ENCODE assay signal across 21 cellular contexts in the genomic region with DNA sequence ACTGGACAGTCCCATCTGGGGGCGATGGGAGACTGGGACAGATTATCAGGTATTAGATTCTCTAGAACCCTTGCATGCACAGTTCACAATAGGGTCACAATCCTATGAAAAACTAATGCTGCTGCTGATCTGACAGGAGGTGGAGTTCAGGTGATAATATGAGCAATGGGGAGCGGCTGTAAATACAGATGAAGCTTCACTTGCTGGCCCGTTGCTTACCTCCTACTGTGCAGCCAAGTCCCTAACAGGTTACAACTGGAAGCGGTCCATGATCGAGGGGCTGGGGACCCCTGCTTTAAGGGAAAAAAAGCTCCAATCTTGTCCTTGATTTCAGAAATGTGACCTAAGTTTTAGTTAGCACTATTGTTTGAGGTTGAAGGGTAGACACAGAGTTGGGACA.
DNase-seq lines count a peak whose midpoint lies in the region; ATAC-seq, FAIRE-seq and TF ChIP-seq lines count a peak whose summit lies in the region.
"Had no signal": no experiment of that assay in that cellular context is flagged by ENCODE, and none has a peak within 500 bp of the region (broad histone marks: within the 10 kb centered on the region; RNA-seq: fewer than 3 reads in every experiment).

No MANE protein-coding gene starts in this region.

- no peak for ATAC-seq in GM12878
- ATAC-seq: A549; CD8-positive, alpha-beta T cell had no signal

- in situ Hi-C loops in GM12878 (cut with MboI), result no loop called here

- no peaks in the 10 kb centered on the region for H3K27me3 Mint-ChIP-seq in osteocyte (ENCODE audit: unreplicated experiment)
- H3K27me3 Mint-ChIP-seq: B cell had no signal

- 37% methylated on average over 5 of the region's 5 CpGs for WGBS in GM12878 (ENCODE audit: insufficient coverage, insufficient replicate concordance, low lambda C conversion rate, missing lambda C conversion rate)

- CTCF ChIA-PET in HEK293 (lab: Yijun Ruan, JAX), result no interaction called here
- CTCF ChIA-PET in GM12878 (lab: Yijun Ruan, JAX), result no interaction called here

- H3K4me2 ChIP-seq in GM12878 (ENCODE audit: control insufficient read depth, insufficient read depth), result no peak overlapping the region
- H3K4me2 ChIP-seq: A549; BLaER1 treated with 17β-estradiol and CSF1 and Interleukin-3, amounts not matched to agents 10 nM and 100 nM had no signal

- H3K4me1 ChIP-seq in HEK293 (ENCODE audit: control insufficient read depth, insufficient read depth, low read length) (peaks cover 3% of the 10 kb centered on the region; the same call in 1 of the 2 replicates), GM12878 (ENCODE audit: control insufficient read depth, insufficient read depth, low read length) (0 out of 2 replicates have a peak, but pooled peaks cover 3% of the 10 kb centered on the region)
- H3K4me1 ChIP-seq: BLaER1 treated with 17β-estradiol and CSF1 and Interleukin-3, amounts not matched to agents 10 nM and 100 nM; Caco-2 had no signal

- H3K9ac ChIP-seq in GM12878 (ENCODE audit: control insufficient read depth, insufficient read depth, low read length), result no peak overlapping the region
- H3K9ac ChIP-seq: BLaER1 treated with 17β-estradiol and CSF1 and Interleukin-3, amounts not matched to agents 10 nM and 100 nM had no signal

- TF ChIP-seq CTCF in HEK293 (tag by site-specific recombination; IDR thresholded peaks at IDR 0.05), result no peak
- no peak for TF ChIP-seq CTCF in GM12878 (IDR thresholded peaks at IDR 0.05 in 2 of 3, conservative IDR thresholded peaks at IDR 0.05 in 1 of 3; ENCODE audit: control insufficient read depth in 2 of 3, extremely low read depth in 1 of 3, insufficient read depth in 1 of 3, low read depth in 3 of 3, low read length in 3 of 3)
- no peak for TF ChIP-seq CTCF in osteocyte (IDR thresholded peaks at IDR 0.05)

- intact Hi-C loops in GM12878 (cut with micrococcal nuclease; ENCODE audit: unreplicated experiment), result no loop called here

- H3K4me1 Mint-ChIP-seq in osteocyte (ENCODE audit: unreplicated experiment), result peaks cover 20% of the 10 kb centered on the region
- H3K4me1 Mint-ChIP-seq: B cell had no signal

- RAD21 ChIA-PET in GM12878 (lab: Charles Lee; ENCODE audit: unreplicated experiment), result no interaction called here

- no peak for FAIRE-seq in GM12878 (lab: Jason Lieb, UNC)
- FAIRE-seq: A549, D721Med, G401.6, GM12892, GM18507 had no signal

- H3K36me3 ChIP-seq in HEK293 (ENCODE audit: control insufficient read depth in 2 of 2, insufficient read depth in 1 of 2, low read length in 2 of 2) (no peaks in the 10 kb centered on the region), GM12878 (ENCODE audit: control insufficient read depth in 2 of 2, insufficient read depth in 2 of 2, low read length in 1 of 2) (no peaks in the 10 kb centered on the region)
- H3K36me3 ChIP-seq: BLaER1 treated with 17β-estradiol and CSF1 and Interleukin-3, amounts not matched to agents 10 nM and 100 nM had no signal

- H3K4me3 ChIP-seq in HEK293 (ENCODE audit: low read depth, low read length) (no peak overlapping the region), GM12878 (no peak overlapping the region)
- H3K4me3 ChIP-seq: A549; BLaER1 treated with 17β-estradiol and CSF1 and Interleukin-3, amounts not matched to agents 10 nM and 100 nM had no signal

- SMC1A ChIA-PET in GM12878 (lab: Charles Lee; ENCODE audit: uncharacterized antibody, unreplicated experiment), result no interaction called here

- H3K27ac Mint-ChIP-seq in osteocyte (ENCODE audit: unreplicated experiment), result peak overlapping the region; percentile 28
- H3K27ac Mint-ChIP-seq: B cell; CD4-positive, alpha-beta T cell; CD8-positive, alpha-beta T cell had no signal

- BruUV-seq in GM12878 (replicated peaks; lab: Mats Ljungman, UMichigan), result no TSS peak

- POLR2A ChIA-PET in HEK293 (lab: Yijun Ruan, JAX), result no interaction called here
- POLR2A ChIA-PET in GM12878 (lab: Charles Lee), result no interaction called here

- no peaks in the 10 kb centered on the region for H3K79me2 ChIP-seq in GM12878 (ENCODE audit: control insufficient read depth, insufficient read depth, low read length)

- no peaks in the 10 kb centered on the region for H3K9me3 ChIP-seq in HEK293 (ENCODE audit: control insufficient read depth, insufficient read depth, low read depth, low read length)
- H3K9me3 ChIP-seq in GM12878 (replicated peaks; ENCODE audit: control insufficient read depth, insufficient read depth, low read length), result no peaks in the 10 kb centered on the region
- H3K9me3 ChIP-seq: A549, Caco-2 had no signal

- no peak overlapping the region for H3K27ac ChIP-seq in HEK293 (ENCODE audit: extremely low read depth, low read depth, low read length)
- H3K27ac ChIP-seq in GM12878 (ENCODE audit: control insufficient read depth, insufficient read depth), result no peak overlapping the region
- H3K27ac ChIP-seq: 22Rv1; BLaER1 treated with 17β-estradiol and CSF1 and Interleukin-3, amounts not matched to agents 10 nM and 100 nM; C4-2B had no signal

- no peaks in the 10 kb centered on the region for H3K9me3 Mint-ChIP-seq in osteocyte (ENCODE audit: unreplicated experiment)
- H3K9me3 Mint-ChIP-seq: CD4-positive, alpha-beta T cell; CD8-positive, alpha-beta T cell had no signal

- peak overlapping the region; percentile 10; the same call in 1 of the 2 replicates for H2AFZ ChIP-seq in GM12878 (ENCODE audit: control insufficient read depth, low read depth, low read length)

- H3K4me3 Mint-ChIP-seq in osteocyte (ENCODE audit: unreplicated experiment), result no peak overlapping the region
- H3K4me3 Mint-ChIP-seq: B cell; CD4-positive, alpha-beta T cell; CD8-positive, alpha-beta T cell had no signal

- no peaks in the 10 kb centered on the region for H3K27me3 ChIP-seq in GM12878 (replicated peaks in 1 of 2; ENCODE audit: control insufficient read depth in 2 of 2, insufficient read depth in 2 of 2, low read length in 1 of 2)
- H3K27me3 ChIP-seq: BLaER1 treated with 17β-estradiol and CSF1 and Interleukin-3, amounts not matched to agents 10 nM and 100 nM had no signal

- TF ChIP-seq POLR2A in GM12878 (IDR thresholded peaks at IDR 0.05; ENCODE audit: low read depth, low read length), result no peak

- H3K36me3 Mint-ChIP-seq in osteocyte (ENCODE audit: unreplicated experiment), result no peaks in the 10 kb centered on the region
- H3K36me3 Mint-ChIP-seq: CD8-positive, alpha-beta T cell had no signal

- no peak for DNase-seq in GM12878 (ENCODE audit: low read depth, low spot score)
- no peak for DNase-seq in osteocyte (ENCODE audit: extremely low spot score, unreplicated experiment)
- no peak for DNase-seq in NCI-H2227 (lab: John Stamatoyannopoulos, UW; ENCODE audit: unreplicated experiment)
- no peak for DNase-seq in activated CD8-positive, alpha-beta memory T cell treated with anti-CD3 and anti-CD28 coated beads, Interleukin-2, amount 50 U/mL, for 48 hours
- DNase-seq: AML-193; Caco-2; Calu3; CD4-positive, alpha-beta T cell; CD8-positive, alpha-beta T cell; DMS79 treated with DMSO at 0.1 percent for 48 hours; GF-D8 had no signal

- TF ChIP-seq RAD21 in GM12878 (IDR thresholded peaks at IDR 0.05; ENCODE audit: insufficient read depth, low read depth, low read length), result no peak

- no peak for TF ChIP-seq EP300 in GM12878 (IDR thresholded peaks at IDR 0.05; ENCODE audit: borderline replicate concordance in 1 of 2, control insufficient read depth in 1 of 2, low read depth in 2 of 2, low read length in 2 of 2)

- H4K20me1 ChIP-seq in GM12878 (ENCODE audit: control insufficient read depth, insufficient read depth), result no peaks in the 10 kb centered on the region
- H4K20me1 ChIP-seq: BLaER1 treated with 17β-estradiol and CSF1 and Interleukin-3, amounts not matched to agents 10 nM and 100 nM had no signal

TF ChIP-seq in HEK293, 187 proteins besides CTCF, POLR2A, EP300 and RAD21 (continues in another document):
- TF ChIP-seq ZNF549 (tag by site-specific recombination; IDR thresholded peaks at IDR 0.05), result peak; percentile 68
- TF ChIP-seq ZNF610 (tag by site-specific recombination; IDR thresholded peaks at IDR 0.05; ENCODE audit: borderline replicate concordance), result peak; percentile 99

TF ChIP-seq in GM12878, 131 proteins besides CTCF, POLR2A, EP300 and RAD21:
- TF ChIP-seq ZZZ3 (IDR thresholded peaks at IDR 0.05; ENCODE audit: control insufficient read depth, insufficient read length, low read depth), result no peak
- no peak for TF ChIP-seq PAX5 (IDR thresholded peaks at IDR 0.05; ENCODE audit: borderline replicate concordance, low read depth, low read length)
- no peak for TF ChIP-seq RAD51 (IDR thresholded peaks at IDR 0.05)
- TF ChIP-seq MYC (IDR thresholded peaks at IDR 0.05; ENCODE audit: insufficient read depth, insufficient read length, insufficient replicate concordance, low read length, severe bottlenecking), result no peak
- TF ChIP-seq SREBF2 (IDR thresholded peaks at IDR 0.05; ENCODE audit: low read length), result no peak
TF ChIP-seq in GM12878: peak in this region for 0.
